Comparison of ENCODE assay signal across 11 cellular contexts in genomic region chr10:52443419-52444388, GRCh38.
A peak's percentile ranks its signal among the peaks of the same experiment; 100 is the strongest.
DNase-seq lines count a peak whose midpoint lies in the region; ATAC-seq and TF ChIP-seq lines count a peak whose summit lies in the region.
"Had no signal": no experiment of that assay in that cellular context is flagged by ENCODE, and none has a peak within 500 bp of the region (broad histone marks: within the 10 kb centered on the region; RNA-seq: fewer than 3 reads in every experiment).

No MANE protein-coding gene starts in this region.

- no peak for ATAC-seq in GM18517 (IDR thresholded peaks at IDR 0.05; ENCODE audit: unreplicated experiment)

- H3K4me3 Mint-ChIP-seq in CD8-positive, alpha-beta memory T cell, result no peak overlapping the region

- H3K9me3 ChIP-seq in CD8-positive, alpha-beta memory T cell (ENCODE audit: low read length), result no peaks in the 10 kb centered on the region

- H3K27ac Mint-ChIP-seq in CD8-positive, alpha-beta memory T cell, result no peak overlapping the region

- no peaks in the 10 kb centered on the region for H3K27me3 ChIP-seq in CD8-positive, alpha-beta memory T cell (ENCODE audit: insufficient read depth, low read length, poor library complexity, severe bottlenecking)
- H3K27me3 ChIP-seq: cardiac muscle cell had no signal

- no peaks in the 10 kb centered on the region for H3K36me3 ChIP-seq in CD8-positive, alpha-beta memory T cell (ENCODE audit: insufficient read depth, low read length)
- H3K36me3 ChIP-seq: cardiac muscle cell had no signal

- no peaks in the 10 kb centered on the region for H3K36me3 Mint-ChIP-seq in CD8-positive, alpha-beta memory T cell

- H3K4me3 ChIP-seq in AG09309 (ENCODE audit: control insufficient read depth, low read depth, low read length), result no peak overlapping the region
- no peak overlapping the region for H3K4me3 ChIP-seq in CD8-positive, alpha-beta memory T cell (ENCODE audit: low read length)
- H3K4me3 ChIP-seq: cardiac muscle cell had no signal

- peaks cover 0 to 15% (median 3%) of the 10 kb centered on the region in 5 donors for H3K9me3 Mint-ChIP-seq in CD8-positive, alpha-beta memory T cell

- TF ChIP-seq CTCF in AG09309 (IDR thresholded peaks at IDR 0.05; ENCODE audit: control insufficient read depth, insufficient read depth, low read depth, low read length, missing control alignments), result no peak

- no peaks in the 10 kb centered on the region for H3K4me1 ChIP-seq in CD8-positive, alpha-beta memory T cell (ENCODE audit: insufficient read depth, low read length)
- H3K4me1 ChIP-seq: parathyroid adenoma had no signal

- H3K27me3 Mint-ChIP-seq in CD8-positive, alpha-beta memory T cell, result no peaks in the 10 kb centered on the region

- DNase-seq in AG09309 (ENCODE audit: low read depth) (peak; percentile 94), LHCN-M2 (ENCODE audit: low read depth) (peak; percentile 95), dermis microvascular lymphatic vessel endothelial cell (ENCODE audit: low read depth in 2 of 2) (peak; percentile 1 to 70), myocyte (ENCODE audit: low read depth) (peak; percentile 65), NCI-H2029 (lab: John Stamatoyannopoulos, UW) (no peak)
- DNase-seq in stimulated activated CD4-positive, alpha-beta T cell treated with anti-CD3 and anti-CD28 coated beads, Interleukin-2, amount 100 ng/mL, for 48 hours, result no peak
- no peak for DNase-seq in CD8-positive, alpha-beta memory T cell
- DNase-seq: H7 had no signal

- CTCF ChIA-PET in CD8-positive, alpha-beta memory T cell (lab: Charles Lee), result no interaction called here

- no peaks in the 10 kb centered on the region for H3K4me1 Mint-ChIP-seq in CD8-positive, alpha-beta memory T cell

- POLR2A ChIA-PET in CD8-positive, alpha-beta memory T cell (lab: Charles Lee), result no interaction called here

- H3K27ac ChIP-seq in CD8-positive, alpha-beta memory T cell (ENCODE audit: low read depth, low read length), result no peak overlapping the region
- H3K27ac ChIP-seq: cardiac muscle cell, parathyroid adenoma had no signal

Comparison
In these comparisons a context has a peak if more than half of its experiments do, and no peak if none do; other contexts are left out.
1. DNase-seq: peak in AG09309 (single experiment), LHCN-M2 (single experiment), dermis microvascular lymphatic vessel endothelial cell (2 of 2) and myocyte (single experiment); none in NCI-H2029 (single experiment), stimulated activated CD4-positive, alpha-beta T cell treated with anti-CD3 and anti-CD28 coated beads, Interleukin-2, amount 100 ng/mL, for 48 hours (0 of 2) and CD8-positive, alpha-beta memory T cell (0 of 5).